Comparison of ENCODE assay signal across 11 cellular contexts in the genomic region with DNA sequence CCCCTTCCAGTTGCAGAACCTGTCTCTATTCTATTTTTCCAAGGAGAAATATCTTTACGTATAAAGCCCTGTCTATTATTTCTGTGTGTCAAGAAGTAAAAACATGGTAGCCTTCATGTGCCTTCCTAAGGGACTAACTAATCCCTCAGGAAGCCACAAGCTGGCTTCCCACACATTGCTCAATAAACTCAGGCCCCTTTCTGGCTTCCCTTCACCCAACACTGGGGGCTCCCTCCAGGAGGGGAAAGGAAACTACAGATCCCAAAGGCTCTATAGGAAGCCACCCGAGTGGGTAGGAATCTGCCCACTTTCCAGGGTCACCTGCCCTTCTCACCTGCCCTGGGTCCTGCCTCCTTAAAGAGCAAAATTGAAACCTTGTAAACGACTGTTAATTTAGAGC. TPM values are rescaled to one million over a fixed set of nuclear protein-coding genes. Genes with fewer than 3 reads are reported as not detected.
DNase-seq lines count a peak whose midpoint lies in the region; ATAC-seq, FAIRE-seq and TF ChIP-seq lines count a peak whose summit lies in the region.
"Had no signal": no experiment of that assay in that cellular context is flagged by ENCODE, and none has a peak within 500 bp of the region (broad histone marks: within the 10 kb centered on the region; RNA-seq: fewer than 3 reads in every experiment).

No MANE protein-coding gene starts in this region.

- DNase-seq in HepG2 (ENCODE audit: low spot score) (peak; percentile 23), right lobe of liver (no peak), uterus (no peak), SK-N-DZ (ENCODE audit: low spot score) (no peak), 8988T (no peak)
- DNase-seq: amniotic stem cell, DMS79 had no signal

- H3K4me1 Mint-ChIP-seq in activated naive CD8-positive, alpha-beta T cell (ENCODE audit: low read depth): peaks cover 69% of the 10 kb centered on the region

- no TSS peak for BruUV-seq in HepG2 (replicated peaks; lab: Mats Ljungman, UMichigan)

- no peak overlapping the region for H3K27ac Mint-ChIP-seq in activated naive CD8-positive, alpha-beta T cell

- no peaks in the 10 kb centered on the region for H3K9me3 ChIP-seq in HepG2 (ENCODE audit: low read length)
- no peaks in the 10 kb centered on the region for H3K9me3 ChIP-seq in right lobe of liver
- H3K9me3 ChIP-seq in mucosa of rectum (ENCODE audit: control insufficient read depth in 2 of 2, low read length in 2 of 2): no peaks in the 10 kb centered on the region
- no peaks in the 10 kb centered on the region for H3K9me3 ChIP-seq in uterus
- H3K9me3 ChIP-seq: SJSA1 had no signal

- peak overlapping the region; percentile 99 for H3K4me3 Mint-ChIP-seq in activated naive CD8-positive, alpha-beta T cell

- 87% methylated on average over 3 of the region's 3 CpGs for WGBS in HepG2 (ENCODE audit: low lambda C conversion rate)
- WGBS in right lobe of liver (ENCODE audit: insufficient coverage, low coverage, low lambda C conversion rate, missing lambda C conversion rate): 48% methylated on average over 2 of the region's 3 CpGs

- TF ChIP-seq CTCF in HepG2 (CRISPR knock-in tag; IDR thresholded peaks at IDR 0.05) (no peak), right lobe of liver (IDR thresholded peaks at IDR 0.05) (no peak), uterus (IDR thresholded peaks at IDR 0.05) (no peak)

- no peaks in the 10 kb centered on the region for H3K27me3 Mint-ChIP-seq in activated naive CD8-positive, alpha-beta T cell

- FAIRE-seq in HepG2 (lab: Jason Lieb, UNC): no peak

- H3K4me1 ChIP-seq in HepG2 (ENCODE audit: insufficient read depth, low read length): peaks cover 70% of the 10 kb centered on the region
- H3K4me1 ChIP-seq in right lobe of liver: peaks cover 0 to 56% (median 22%) of the 10 kb centered on the region in 4 donors
- H3K4me1 ChIP-seq in mucosa of rectum (ENCODE audit: control insufficient read depth in 2 of 2, insufficient read depth in 2 of 2, low read length in 2 of 2): peaks cover 61 to 63% of the 10 kb centered on the region in 2 donors
- H3K4me1 ChIP-seq in uterus: peaks cover 0 to 14% of the 10 kb centered on the region in 2 donors

- H3K4me3 ChIP-seq in HepG2 (replicated peaks in 1 of 3; ENCODE audit: insufficient read depth in 1 of 3, low read depth in 2 of 3, low read length in 3 of 3) (no peak overlapping the region), right lobe of liver (no peak overlapping the region), mucosa of rectum (ENCODE audit: low read length in 2 of 2) (peak overlapping the region in 1 of 2 donors; percentile 92), uterus (no peak overlapping the region)
- H3K4me3 ChIP-seq: SJSA1 had no signal

- no peak overlapping the region for H3K27ac ChIP-seq in HepG2 (ENCODE audit: extremely low read length, insufficient read depth, low read length)
- H3K27ac ChIP-seq in right lobe of liver: peak overlapping the region in 1 of 3 donors; percentile 70
- peak overlapping the region; percentile 43 to 63 for H3K27ac ChIP-seq in mucosa of rectum (ENCODE audit: low read depth in 2 of 2, low read length in 2 of 2)
- H3K27ac ChIP-seq in uterus: peak overlapping the region; percentile 10 to 35
- H3K27ac ChIP-seq: SJSA1 had no signal

- in situ Hi-C loops in HepG2 (cut with HindIII; ENCODE audit: extremely low pct_ligation_motif_present, low pct_unique_long_range_greater_than_20kb): loop anchor here (25.0 kb wide), 1 partner anchor 631 kb away; a partner anchor contains a TSS

- ATAC-seq in HepG2 (no peak), right lobe of liver (no peak), GM19023 (IDR thresholded peaks at IDR 0.05; ENCODE audit: unreplicated experiment) (no peak)

- POLR2A ChIA-PET in HepG2 (lab: Yijun Ruan, JAX): interaction anchor here (12.3 kb wide), 1 partner anchor 15 kb away, joined by 152 read pairs; no protein-coding TSS in a partner anchor

- TF ChIP-seq EP300 in HepG2 (IDR thresholded peaks at IDR 0.05; ENCODE audit: low read depth in 2 of 2, low read length in 2 of 2) (no peak), HepG2 (CRISPR knock-in tag; IDR thresholded peaks at IDR 0.05; ENCODE audit: borderline replicate concordance) (no peak)

- no peaks in the 10 kb centered on the region for H3K9me3 Mint-ChIP-seq in activated naive CD8-positive, alpha-beta T cell (ENCODE audit: low read depth)

- H3K36me3 ChIP-seq in HepG2 (replicated peaks in 1 of 2; ENCODE audit: control insufficient read depth in 1 of 2, insufficient read depth in 2 of 2, low read length in 2 of 2): peaks cover 13 to 29% of the 10 kb centered on the region in 2 experiments; a peak in 4 of 5 replicates
- peaks cover 0 to 6% (median 0%) of the 10 kb centered on the region in 4 donors for H3K36me3 ChIP-seq in right lobe of liver
- H3K36me3 ChIP-seq in mucosa of rectum (ENCODE audit: control insufficient read depth in 2 of 2, insufficient read depth in 2 of 2, low read length in 2 of 2): peaks cover 0 to 19% of the 10 kb centered on the region in 2 donors
- no peaks in the 10 kb centered on the region for H3K36me3 ChIP-seq in uterus

- no peak for TF ChIP-seq RAD21 in HepG2 (CRISPR knock-in tag; IDR thresholded peaks at IDR 0.05)

- H3K36me3 Mint-ChIP-seq in activated naive CD8-positive, alpha-beta T cell: peaks cover 23% of the 10 kb centered on the region

- CTCF ChIA-PET in HepG2 (lab: Yijun Ruan, JAX; ENCODE audit: low intra/inter-chr PET ratio, low total read pairs): no interaction called here

- peak overlapping the region; percentile 96 for H3K4me2 ChIP-seq in HepG2 (ENCODE audit: low read depth, low read length)

- H2AFZ ChIP-seq in HepG2 (ENCODE audit: low read length): no peak overlapping the region

- TF ChIP-seq POLR2A in HepG2 (IDR thresholded peaks at IDR 0.05; ENCODE audit: insufficient read depth in 1 of 2, low read depth in 2 of 2, low read length in 2 of 2): no peak
- no peak for TF ChIP-seq POLR2A in right lobe of liver (IDR thresholded peaks at IDR 0.05)
- no peak for TF ChIP-seq POLR2A in uterus (IDR thresholded peaks at IDR 0.05)

- no peak overlapping the region for H3K9ac ChIP-seq in HepG2 (ENCODE audit: insufficient read depth, low read depth, low read length)
- peak overlapping the region in 1 of 2 donors; percentile 1 for H3K9ac ChIP-seq in mucosa of rectum (ENCODE audit: low read depth in 1 of 2, low read length in 2 of 2)

- H4K20me1 ChIP-seq in HepG2 (ENCODE audit: insufficient read depth, low read length): peaks cover 78% of the 10 kb centered on the region

- peaks cover 64% of the 10 kb centered on the region for H3K79me2 ChIP-seq in HepG2 (ENCODE audit: insufficient read depth, low read length)

- intact Hi-C loops in HepG2 (cut with micrococcal nuclease; ENCODE audit: unreplicated experiment) (no loop called here), right lobe of liver (cut with DNase I) (no loop called here), uterus (cut with DNase I; ENCODE audit: low total_unique reads) (loop anchor here (10.0 kb wide), 1 partner anchor 372 kb away; no protein-coding TSS in a partner anchor)

- H3K27me3 ChIP-seq in HepG2 (ENCODE audit: control insufficient read depth in 1 of 2, insufficient read depth in 2 of 2, low read length in 2 of 2) (no peaks in the 10 kb centered on the region), right lobe of liver (no peaks in the 10 kb centered on the region), mucosa of rectum (ENCODE audit: control insufficient read depth in 2 of 2, insufficient read depth in 2 of 2, low read length in 2 of 2) (no peaks in the 10 kb centered on the region), uterus (no peaks in the 10 kb centered on the region)
- H3K27me3 ChIP-seq: SJSA1 had no signal

TF ChIP-seq in HepG2, 621 proteins besides CTCF, POLR2A, EP300 and RAD21 (continues in another document):
- TF ChIP-seq ATF7 (IDR thresholded peaks at IDR 0.05) (no peak), ATF7 (CRISPR knock-in tag; IDR thresholded peaks at IDR 0.05) (no peak), CEBPB (IDR thresholded peaks at IDR 0.05; ENCODE audit: borderline replicate concordance, low read depth, low read length) (peak; percentile 30; the same call in 1 of the 2 replicates), TCF7L2 (IDR thresholded peaks at IDR 0.05; ENCODE audit: low read depth, low read length) (no peak)
- TF ChIP-seq, protein P1, sequence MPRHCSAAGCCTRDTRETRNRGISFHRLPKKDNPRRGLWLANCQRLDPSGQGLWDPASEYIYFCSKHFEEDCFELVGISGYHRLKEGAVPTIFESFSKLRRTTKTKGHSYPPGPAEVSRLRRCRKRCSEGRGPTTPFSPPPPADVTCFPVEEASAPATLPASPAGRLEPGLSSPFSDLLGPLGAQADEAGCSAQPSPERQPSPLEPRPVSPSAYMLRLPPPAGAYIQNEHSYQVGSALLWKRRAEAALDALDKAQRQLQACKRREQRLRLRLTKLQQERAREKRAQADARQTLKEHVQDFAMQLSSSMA (CRISPR knock-in tag; IDR thresholded peaks at IDR 0.05): no peak

RNA-seq across cellular contexts. Expression of a gene that starts 4.6 kb away (rescaled TPM):
- 11.9 TPM in 2 replicates for total RNA-seq in HepG2 (2016; rRNA removed; fragmentation: Illumina TruSeq; extraction: Trizol)
- total RNA-seq in HepG2 (2016; cell fraction: cytosol; rRNA removed; fragmentation: Illumina TruSeq; extraction: Trizol; ENCODE audit: low read depth): 4.3 and 4.6 TPM in 2 replicates
- total RNA-seq in HepG2 (2016; cell fraction: insoluble cytoplasmic fraction; rRNA removed; fragmentation: Illumina TruSeq; extraction: Trizol): 11.3 and 13.4 TPM in 2 replicates
- total RNA-seq in HepG2 (2016; cell fraction: membrane; rRNA removed; fragmentation: Illumina TruSeq; extraction: Trizol): 6.8 and 8.2 TPM in 2 replicates
- 17.8 and 18.8 TPM in 2 replicates for total RNA-seq in HepG2 (2016; cell fraction: nucleus; rRNA removed; fragmentation: Illumina TruSeq; extraction: Trizol)
- polyA plus RNA-seq in HepG2 (2011; rRNA removed): 10.8 and 13.8 TPM in 2 replicates
- polyA plus RNA-seq in HepG2 (2011; cell fraction: cytosol; rRNA removed): 7.1 and 8.6 TPM in 2 replicates
- polyA plus RNA-seq in HepG2 (2011; cell fraction: nucleus; rRNA removed): 48.8 and 69.4 TPM in 2 replicates
- 21.9 and 27.0 TPM in 2 replicates for polyA plus RNA-seq in HepG2 (2012)
- 0.89 and 1.1 TPM in 2 replicates for polyA plus RNA-seq in HepG2 (2016; cell fraction: cytosol; fragmentation: Illumina TruSeq; extraction: Trizol; ENCODE audit: low read depth)
- polyA plus RNA-seq in HepG2 (2016; cell fraction: insoluble cytoplasmic fraction; fragmentation: Illumina TruSeq; extraction: Trizol; ENCODE audit: low read depth): 11.5 and 15.8 TPM in 2 replicates
- polyA plus RNA-seq in HepG2 (2016; cell fraction: membrane; fragmentation: Illumina TruSeq; extraction: Trizol; ENCODE audit: low read depth): 2.4 and 4.2 TPM in 2 replicates
- 22.7 and 23.0 TPM in 2 replicates for polyA plus RNA-seq in HepG2 (2016; cell fraction: nucleus; fragmentation: Illumina TruSeq; extraction: Trizol; ENCODE audit: insufficient read depth, low read depth)
- 51.1 and 121 TPM in 2 replicates for polyA minus RNA-seq in HepG2 (2011; rRNA and poly(A)+ RNA removed; ENCODE audit: low replicate concordance)
- 16.1 and 16.6 TPM in 2 replicates for polyA minus RNA-seq in HepG2 (2011; cell fraction: cytosol; rRNA and poly(A)+ RNA removed)
- 57.1 and 60.3 TPM in 2 replicates for polyA minus RNA-seq in HepG2 (2011; cell fraction: nucleus; rRNA and poly(A)+ RNA removed)
- 10 to 100 TPM in 5 of 6 experiments, 1 to 10 TPM in 1; 8.9 to 38.2 (median 21.2) TPM for total RNA-seq in right lobe of liver
- 100 to 1,000 TPM in 1 of 4 donors, 10 to 100 TPM in 2, 1 to 10 TPM in 1; 7.4 to 244 (median 49.4) TPM for total RNA-seq in uterus
- 72.5 and 97.1 TPM in 2 replicates for polyA plus RNA-seq in SK-N-DZ (2014; cell fraction: cytosol; rRNA removed)
- polyA plus RNA-seq in SK-N-DZ (2014; cell fraction: nucleus; rRNA removed): 109 and 125 TPM in 2 replicates
